In genomic region chr5:139755892-139756671, GRCh38 we compare ENCODE assay signal across 11 cellular contexts. TPM values are rescaled to one million over a fixed set of nuclear protein-coding genes. Genes with fewer than 3 reads are reported as not detected.
DNase-seq lines count a peak whose midpoint lies in the region; ATAC-seq and TF ChIP-seq lines count a peak whose summit lies in the region.
"Had no signal": no experiment of that assay in that cellular context is flagged by ENCODE, and none has a peak within 500 bp of the region (broad histone marks: within the 10 kb centered on the region; RNA-seq: fewer than 3 reads in every experiment).

No MANE protein-coding gene starts in this region.

- H3K27me3 Mint-ChIP-seq in IgD-negative memory B cell, result peaks cover 15% of the 10 kb centered on the region

- H3K27ac Mint-ChIP-seq in IgD-negative memory B cell, result peak overlapping the region in 1 of 3 donors; percentile 8

- no peaks in the 10 kb centered on the region for H4K20me1 ChIP-seq in osteoblast (ENCODE audit: insufficient read depth, low read length)

- H3K4me2 ChIP-seq in osteoblast (ENCODE audit: insufficient read depth, low read length), result peak overlapping the region; percentile 36

- H3K4me1 Mint-ChIP-seq in IgD-negative memory B cell, result peaks cover 11 to 17% (median 12%) of the 10 kb centered on the region in 3 donors

- CTCF ChIA-PET in HEK293T (lab: Yijun Ruan, JAX), result interaction anchor here (0.8 to 1.2 kb wide), 2 partner anchors 9 to 123 kb away, joined by 3 to 4 read pairs; no protein-coding TSS in a partner anchor

- TF ChIP-seq CTCF in choroid plexus epithelial cell (conservative IDR thresholded peaks at IDR 0.05; ENCODE audit: low read depth, low read length) (no peak), osteoblast (IDR thresholded peaks at IDR 0.05; ENCODE audit: extremely low read depth, low read depth, low read length) (no peak)

- H3K4me3 ChIP-seq in choroid plexus epithelial cell (ENCODE audit: low read depth, low read length) (peak overlapping the region; percentile 8), osteoblast (ENCODE audit: insufficient read depth, low read length) (peak overlapping the region; percentile 16)

- H3K9me3 ChIP-seq in osteoblast (ENCODE audit: low read depth, low read length), result no peaks in the 10 kb centered on the region
- H3K9me3 ChIP-seq: neutrophil, transverse colon had no signal

- H3K27me3 ChIP-seq in osteoblast (ENCODE audit: insufficient read depth, low read length), result peaks cover 26% of the 10 kb centered on the region

- no peak for ATAC-seq in GM18867 (IDR thresholded peaks at IDR 0.05; ENCODE audit: unreplicated experiment)

- peak overlapping the region; percentile 4 to 74 (median 64) for H3K4me3 Mint-ChIP-seq in IgD-negative memory B cell

- no peak overlapping the region for H2AFZ ChIP-seq in osteoblast (ENCODE audit: low read length)

- DNase-seq in NCI-H1105 treated with DMSO at 0.1 percent for 48 hours (lab: John Stamatoyannopoulos, UW), result peak; percentile 38
- DNase-seq in NCI-H1105 (lab: John Stamatoyannopoulos, UW), result no peak
- no peak for DNase-seq in choroid plexus epithelial cell (ENCODE audit: low read depth)
- DNase-seq in osteoblast (ENCODE audit: insufficient read length, low spot score, missing footprints), result peak; percentile 80
- DNase-seq in HEK293T (ENCODE audit: extremely low spot score), result no peak
- DNase-seq in stimulated activated naive CD4-positive, alpha-beta T cell (lab: John Stamatoyannopoulos, UW), result no peak
- DNase-seq: brain microvascular endothelial cell, transverse colon had no signal

- no peaks in the 10 kb centered on the region for H3K36me3 ChIP-seq in osteoblast (ENCODE audit: insufficient read depth, low read length)
- H3K36me3 ChIP-seq: brain microvascular endothelial cell, neutrophil, transverse colon had no signal

- peaks cover 18% of the 10 kb centered on the region for H3K4me1 ChIP-seq in osteoblast (ENCODE audit: insufficient read depth, low read length)

- H3K79me2 ChIP-seq in osteoblast (ENCODE audit: insufficient read depth, low read length), result no peaks in the 10 kb centered on the region

- no peaks in the 10 kb centered on the region for H3K36me3 Mint-ChIP-seq in IgD-negative memory B cell

- POLR2A ChIA-PET in HEK293T (lab: Yijun Ruan, JAX), result no interaction called here

- no peaks in the 10 kb centered on the region for H3K9me3 Mint-ChIP-seq in IgD-negative memory B cell

- no peak overlapping the region for H3K27ac ChIP-seq in osteoblast (ENCODE audit: low read depth, low read length)
- H3K27ac ChIP-seq: brain microvascular endothelial cell, neutrophil, transverse colon had no signal

TF ChIP-seq in HEK293T, 16 proteins besides CTCF, POLR2A, EP300 and RAD21:
- TF ChIP-seq BHLHE40 (IDR thresholded peaks at IDR 0.05; ENCODE audit: borderline replicate concordance) (no peak), NFRKB (IDR thresholded peaks at IDR 0.05) (no peak), ELF4 (IDR thresholded peaks at IDR 0.05) (no peak), FOXM1 (IDR thresholded peaks at IDR 0.05; ENCODE audit: borderline replicate concordance) (no peak), FOXA1 (IDR thresholded peaks at IDR 0.05) (no peak), LEF1 (IDR thresholded peaks at IDR 0.05; ENCODE audit: borderline replicate concordance) (no peak), FOXK2 (IDR thresholded peaks at IDR 0.05) (no peak), PKNOX1 (IDR thresholded peaks at IDR 0.05) (no peak), TARDBP (IDR thresholded peaks at IDR 0.05) (no peak)
TF ChIP-seq in HEK293T: peak in this region for 0.

RNA-seq across cellular contexts. Expression of gene PSD2, which starts 39.5 kb away (rescaled TPM):
- polyA plus RNA-seq in IgD-negative memory B cell, result not detected
- 0.29 and 0.36 TPM in 2 replicates for total RNA-seq in osteoblast

Comparison
In these comparisons a context has a peak if more than half of its experiments do, and no peak if none do; other contexts are left out.
1. DNase-seq: peak in NCI-H1105 treated with DMSO at 0.1 percent for 48 hours (single experiment) and osteoblast (single experiment); none in NCI-H1105 (single experiment), choroid plexus epithelial cell (single experiment), HEK293T (single experiment) and stimulated activated naive CD4-positive, alpha-beta T cell (0 of 6).